ENCODE assay signal across 1 cellular context in genomic region chr9:33346564-33346963, GRCh38.
TF ChIP-seq lines count a peak whose summit lies in the region.

No MANE protein-coding gene starts in this region.

TF ChIP-seq in GM23338, 12 proteins besides CTCF, POLR2A, EP300 and RAD21:
- TF ChIP-seq EZH2 (IDR thresholded peaks at IDR 0.05; ENCODE audit: low read depth, unreplicated experiment) (no peak), JUNB (IDR thresholded peaks at IDR 0.05; ENCODE audit: unreplicated experiment) (no peak), NANOG (IDR thresholded peaks at IDR 0.05; ENCODE audit: borderline replicate concordance) (no peak), EZH2phosphoT487 (IDR thresholded peaks at IDR 0.05; ENCODE audit: unreplicated experiment) (no peak), ETS1 (IDR thresholded peaks at IDR 0.05) (no peak), CREB1 (CRISPR knock-in tag; IDR thresholded peaks at IDR 0.05; ENCODE audit: low read depth) (no peak), ZNF114 (CRISPR knock-in tag; IDR thresholded peaks at IDR 0.05) (no peak), ZNF331 (CRISPR knock-in tag; IDR thresholded peaks at IDR 0.05; ENCODE audit: low read depth) (no peak), REST (IDR thresholded peaks at IDR 0.05; ENCODE audit: unreplicated experiment) (no peak), STAT1 (IDR thresholded peaks at IDR 0.05; ENCODE audit: unreplicated experiment) (no peak), ZNF462 (CRISPR knock-in tag; IDR thresholded peaks at IDR 0.05) (no peak), POLR2AphosphoS5 (IDR thresholded peaks at IDR 0.05; ENCODE audit: low read depth) (no peak)
